Comparison of ENCODE assay signal across 18 cellular contexts in genomic region chr18:11784905-11785304, GRCh38.
"Had no signal": no experiment of that assay in that cellular context is flagged by ENCODE, and none has a peak within 500 bp of the region (broad histone marks: within the 10 kb centered on the region; RNA-seq: fewer than 3 reads in every experiment).

No MANE protein-coding gene starts in this region.

- H3K4me1 Mint-ChIP-seq: natural killer cell had no signal

- H3K36me3 ChIP-seq: esophagus muscularis mucosa, gastrocnemius medialis, heart right ventricle, pancreas, spleen, thoracic aorta, transverse colon had no signal

- H3K27me3 ChIP-seq: esophagus muscularis mucosa, gastrocnemius medialis, pancreas, transverse colon had no signal

- ATAC-seq: gastrocnemius medialis; heart right ventricle; natural killer cell; pancreas; stimulated activated naive CD8-positive, alpha-beta T cell treated with anti-CD3 and anti-CD28 coated beads, Interleukin-15, amount 100 ng/mL, for 72 hours had no signal

- H3K27ac ChIP-seq: epithelial cell of prostate, esophagus muscularis mucosa, gastrocnemius medialis, heart right ventricle, pancreas, spleen, thoracic aorta, transverse colon had no signal

- H3K4me1 ChIP-seq: gastrocnemius medialis, pancreas, transverse colon had no signal

- H3K36me3 Mint-ChIP-seq: natural killer cell; stimulated activated memory B cell treated with anti-CD40 and anti-IgM and Interleukin-4, amounts not matched to agents 10 μg/mL and 1 μg/mL and 100 μg/mL, for 72 hours had no signal

- DNase-seq: effector memory CD4-positive, alpha-beta T cell; gastrocnemius medialis; heart right ventricle; kidney glomerular epithelial cell; mammary epithelial cell; natural killer cell; pancreas; spleen; stimulated activated CD4-positive, alpha-beta T cell treated with anti-CD3 and anti-CD28 coated beads, Interleukin-15, amount 100 ng/mL, for 24 hours; stimulated activated CD4-positive, alpha-beta T cell treated with anti-CD3 and anti-CD28 coated beads, Interleukin-1b, Interleukin-23, amount 100 ng/mL, for 48 hours; stimulated activated CD4-positive, alpha-beta T cell treated with anti-CD3 and anti-CD28 coated beads, Interleukin-4, amount 100 ng/mL, for 24 hours; stimulated activated naive CD8-positive, alpha-beta T cell treated with anti-CD3 and anti-CD28 coated beads, Interleukin-15, amount 100 ng/mL, for 72 hours; transverse colon had no signal

- H3K4me3 ChIP-seq: esophagus muscularis mucosa, gastrocnemius medialis, pancreas, spleen, thoracic aorta, transverse colon had no signal

- H3K27me3 Mint-ChIP-seq: progenitor cell of endocrine pancreas had no signal

- H3K27ac Mint-ChIP-seq: natural killer cell; stimulated activated memory B cell treated with anti-CD40 and anti-IgM and Interleukin-4, amounts not matched to agents 10 μg/mL and 1 μg/mL and 100 μg/mL, for 72 hours; stimulated activated naive CD8-positive, alpha-beta T cell treated with anti-CD3 and anti-CD28 coated beads, Interleukin-15, amount 100 ng/mL, for 72 hours had no signal

- H3K9me3 ChIP-seq: esophagus muscularis mucosa, gastrocnemius medialis, heart right ventricle, pancreas, spleen, thoracic aorta, transverse colon had no signal

- H3K4me3 Mint-ChIP-seq: natural killer cell; stimulated activated memory B cell treated with anti-CD40 and anti-IgM and Interleukin-4, amounts not matched to agents 10 μg/mL and 1 μg/mL and 100 μg/mL, for 72 hours; stimulated activated naive CD8-positive, alpha-beta T cell treated with anti-CD3 and anti-CD28 coated beads, Interleukin-15, amount 100 ng/mL, for 72 hours had no signal

- H3K9me3 Mint-ChIP-seq: natural killer cell; stimulated activated memory B cell treated with anti-CD40 and anti-IgM and Interleukin-4, amounts not matched to agents 10 μg/mL and 1 μg/mL and 100 μg/mL, for 72 hours; stimulated activated naive CD8-positive, alpha-beta T cell treated with anti-CD3 and anti-CD28 coated beads, Interleukin-15, amount 100 ng/mL, for 72 hours had no signal
